In the genomic region with DNA sequence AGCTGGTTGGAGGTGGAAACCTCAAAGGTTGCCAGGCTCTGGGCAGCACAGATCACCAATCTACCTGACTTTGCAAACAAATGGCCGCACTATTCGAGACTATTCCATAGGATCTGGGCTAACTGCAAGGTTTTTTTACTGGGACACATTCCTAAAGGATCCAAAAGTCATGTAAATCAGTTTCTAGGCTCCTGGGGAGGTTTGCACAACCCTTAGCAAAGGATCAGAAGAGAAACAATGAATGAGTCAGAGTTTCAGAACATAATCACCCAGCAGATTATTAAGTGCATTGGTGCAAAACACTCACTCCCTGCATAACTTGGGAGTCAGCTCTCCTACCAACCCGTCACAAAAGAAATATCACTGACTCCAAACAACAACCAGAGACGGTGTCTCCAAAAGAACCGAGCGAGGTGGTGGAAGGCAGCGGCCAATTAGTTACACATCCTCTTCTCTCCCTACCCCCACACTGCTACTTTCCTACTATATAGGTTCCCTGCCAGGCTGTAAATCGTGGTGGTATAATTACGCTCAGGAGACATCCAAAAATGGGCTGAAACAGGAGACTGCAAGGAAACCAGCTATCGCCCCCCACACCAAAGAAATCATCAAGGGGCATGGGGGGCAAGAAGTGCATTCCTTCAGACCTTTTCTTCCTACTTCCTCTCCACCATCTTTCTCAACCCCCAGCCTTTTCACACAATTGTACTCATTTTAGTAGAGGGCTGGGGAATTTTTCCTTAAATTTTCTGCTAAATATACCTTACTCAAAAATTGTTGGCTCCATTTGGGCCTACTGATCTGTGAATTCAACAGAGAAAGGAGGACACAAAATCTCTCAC, we compare ENCODE assay signal across 8 cellular contexts. TPM values are rescaled to one million over a fixed set of nuclear protein-coding genes. Genes with fewer than 3 reads are reported as not detected.
DNase-seq lines count a peak whose midpoint lies in the region; ATAC-seq lines count a peak whose summit lies in the region.

No MANE protein-coding gene starts in this region.

- peaks cover 27% of the 10 kb centered on the region for H3K4me1 ChIP-seq in adipocyte (ENCODE audit: control insufficient read depth, insufficient read depth, low read length)
- peaks cover 5% of the 10 kb centered on the region for H3K4me1 ChIP-seq in right cardiac atrium (ENCODE audit: control insufficient read depth, insufficient read depth, low read length)

- 10% methylated on average over 10 of the region's 10 CpGs for WGBS in right cardiac atrium

- intact Hi-C loops in right cardiac atrium (cut with DNase I), result loop anchor here in 3 of 4 donors (5.0 to 10.0 kb wide), 3 partner anchors 105 to 117 kb away; no protein-coding TSS in a partner anchor
- intact Hi-C loops in sciatic nerve (cut with DNase I), result no loop called here

- H3K36me3 ChIP-seq in adipocyte (ENCODE audit: control insufficient read depth, insufficient read depth, low read length, severe bottlenecking), result no peaks in the 10 kb centered on the region

- H3K9ac ChIP-seq in adipocyte (ENCODE audit: low read length), result peak overlapping the region; percentile 99

- H3K9me3 ChIP-seq in adipocyte (ENCODE audit: control insufficient read depth, low read length), result no peaks in the 10 kb centered on the region
- no peaks in the 10 kb centered on the region for H3K9me3 ChIP-seq in right cardiac atrium (ENCODE audit: control insufficient read depth, low read length)

- peak overlapping the region; percentile 100 for H3K27ac ChIP-seq in right cardiac atrium (ENCODE audit: low read length)

- H3K27me3 ChIP-seq in adipocyte (replicated peaks; ENCODE audit: control insufficient read depth, insufficient read depth, low read length) (no peaks in the 10 kb centered on the region), right cardiac atrium (ENCODE audit: control insufficient read depth, insufficient read depth) (no peaks in the 10 kb centered on the region)

- peak; percentile 19 for ATAC-seq in GM21825 (IDR thresholded peaks at IDR 0.05; ENCODE audit: unreplicated experiment)
- peak; percentile 15 to 52 for ATAC-seq in right cardiac atrium
- ATAC-seq in sciatic nerve, result peak; percentile 47

- H3K4me3 ChIP-seq in adipocyte (ENCODE audit: low read length) (peak overlapping the region; percentile 98), right cardiac atrium (ENCODE audit: low read length) (peak overlapping the region; percentile 91)

- DNase-seq in DMS79 treated with DMSO at 0.1 percent for 48 hours (lab: John Stamatoyannopoulos, UW) (peak; percentile 49), DMS79 (lab: John Stamatoyannopoulos, UW) (no peak), NAMALWA (ENCODE audit: low spot score) (peak; percentile 71), adipocyte (ENCODE audit: low read depth) (peak; percentile 84), right cardiac atrium (no peak), sciatic nerve (ENCODE audit: low spot score) (peak; percentile 32), SKM-1 treated with dmso at 0.1 percent for 144 hours (lab: John Stamatoyannopoulos, UW; ENCODE audit: unreplicated experiment) (no peak)

RNA-seq across cellular contexts. Expression of gene UBE2H, which starts 3.2 kb away (rescaled TPM):
- 10 to 100 TPM; 59.9 to 79.0 (median 72.0) TPM for total RNA-seq in right cardiac atrium
- polyA plus RNA-seq in right cardiac atrium, result 38.2 TPM
- 92.1 TPM for total RNA-seq in sciatic nerve

Comparison
In these comparisons a context has a peak if more than half of its experiments do, and no peak if none do; other contexts are left out.
1. DNase-seq: peak in DMS79 treated with DMSO at 0.1 percent for 48 hours (single experiment), NAMALWA (single experiment), adipocyte (single experiment) and sciatic nerve (single experiment); none in DMS79 (single experiment), right cardiac atrium (0 of 3) and SKM-1 treated with dmso at 0.1 percent for 144 hours (single experiment).
2. Peak in every context shown above with its lines, with median percentiles within 50 percentile points of each other: ATAC-seq.